ENCODE assay signal across 8 cellular contexts in genomic region chr16:27108826-27109665, GRCh38. TPM values are rescaled to one million over a fixed set of nuclear protein-coding genes. Genes with fewer than 3 reads are reported as not detected.
DNase-seq lines count a peak whose midpoint lies in the region; ATAC-seq, FAIRE-seq and TF ChIP-seq lines count a peak whose summit lies in the region.

No MANE protein-coding gene starts in this region.

- no peaks in the 10 kb centered on the region for H3K9me3 Mint-ChIP-seq in activated CD4-positive, alpha-beta T cell treated with anti-CD3 and anti-CD28 coated beads, Interleukin-2, amount 10 ng/mL, durations not matched to agents 24 days and 14 days
- no peaks in the 10 kb centered on the region for H3K9me3 Mint-ChIP-seq in stimulated activated effector memory CD8-positive, alpha-beta T cell treated with anti-CD3 and anti-CD28 coated beads, Interleukin-12 subunit alpha, Interleukin-12 subunit beta, amount 100 ng/mL, for 72 hours

- no peaks in the 10 kb centered on the region for H3K36me3 ChIP-seq in hepatocyte (replicated peaks; ENCODE audit: insufficient read depth, low read depth)

- no peaks in the 10 kb centered on the region for H3K27me3 ChIP-seq in hepatocyte

- H4K20me1 ChIP-seq in hepatocyte (ENCODE audit: insufficient read depth, poor library complexity, severe bottlenecking) = no peaks in the 10 kb centered on the region

- no peak for TF ChIP-seq CTCF in WI38 (IDR thresholded peaks at IDR 0.05; ENCODE audit: low read depth, low read length)
- no peak for TF ChIP-seq CTCF in hepatocyte (IDR thresholded peaks at IDR 0.05; ENCODE audit: poor library complexity)

- H3K9me3 ChIP-seq in hepatocyte (ENCODE audit: low read depth) = no peaks in the 10 kb centered on the region

- H3K4me1 Mint-ChIP-seq in activated CD4-positive, alpha-beta T cell treated with anti-CD3 and anti-CD28 coated beads, Interleukin-2, amount 10 ng/mL, durations not matched to agents 24 days and 14 days = peaks cover 2% of the 10 kb centered on the region
- peaks cover 22% of the 10 kb centered on the region for H3K4me1 Mint-ChIP-seq in stimulated activated effector memory CD8-positive, alpha-beta T cell treated with anti-CD3 and anti-CD28 coated beads, Interleukin-12 subunit alpha, Interleukin-12 subunit beta, amount 100 ng/mL, for 72 hours

- H2AFZ ChIP-seq in hepatocyte = peak overlapping the region; percentile 71

- FAIRE-seq in GM12891 (lab: Jason Lieb, UNC) = no peak

- H3K4me3 ChIP-seq in WI38 (ENCODE audit: low read depth, low read length) (peak overlapping the region; percentile 42), hepatocyte (no peak overlapping the region)

- peaks cover 6% of the 10 kb centered on the region for H3K27me3 Mint-ChIP-seq in activated CD4-positive, alpha-beta T cell treated with anti-CD3 and anti-CD28 coated beads, Interleukin-2, amount 10 ng/mL, durations not matched to agents 24 days and 14 days

- H3K27ac Mint-ChIP-seq in activated CD4-positive, alpha-beta T cell treated with anti-CD3 and anti-CD28 coated beads, Interleukin-2, amount 10 ng/mL, durations not matched to agents 24 days and 14 days = no peak overlapping the region
- peak overlapping the region; percentile 87 for H3K27ac Mint-ChIP-seq in stimulated activated effector memory CD8-positive, alpha-beta T cell treated with anti-CD3 and anti-CD28 coated beads, Interleukin-12 subunit alpha, Interleukin-12 subunit beta, amount 100 ng/mL, for 72 hours

- no peaks in the 10 kb centered on the region for H3K36me3 Mint-ChIP-seq in activated CD4-positive, alpha-beta T cell treated with anti-CD3 and anti-CD28 coated beads, Interleukin-2, amount 10 ng/mL, durations not matched to agents 24 days and 14 days (ENCODE audit: low read depth)
- no peaks in the 10 kb centered on the region for H3K36me3 Mint-ChIP-seq in stimulated activated effector memory CD8-positive, alpha-beta T cell treated with anti-CD3 and anti-CD28 coated beads, Interleukin-12 subunit alpha, Interleukin-12 subunit beta, amount 100 ng/mL, for 72 hours

- no peak for TF ChIP-seq POLR2A in GM12891 (IDR thresholded peaks at IDR 0.05; ENCODE audit: low read depth, low read length)

- H3K79me2 ChIP-seq in hepatocyte = no peaks in the 10 kb centered on the region

- whole genome bisulfite sequencing in hepatocyte (ENCODE audit: low lambda C conversion rate, missing lambda C conversion rate) = 95% methylated on average over 12 of the region's 17 CpGs

- no peak overlapping the region for H3K27ac ChIP-seq in hepatocyte

- H3K4me1 ChIP-seq in hepatocyte (ENCODE audit: insufficient read depth) = no peaks in the 10 kb centered on the region

- H3K4me3 Mint-ChIP-seq in activated CD4-positive, alpha-beta T cell treated with anti-CD3 and anti-CD28 coated beads, Interleukin-2, amount 10 ng/mL, durations not matched to agents 24 days and 14 days = peak overlapping the region; percentile 80
- H3K4me3 Mint-ChIP-seq in stimulated activated effector memory CD8-positive, alpha-beta T cell treated with anti-CD3 and anti-CD28 coated beads, Interleukin-12 subunit alpha, Interleukin-12 subunit beta, amount 100 ng/mL, for 72 hours = peak overlapping the region; percentile 66

- H3K9me2 ChIP-seq in hepatocyte (replicated peaks; ENCODE audit: insufficient read depth) = no peaks in the 10 kb centered on the region

- intact Hi-C loops in activated CD4-positive, alpha-beta T cell treated with anti-CD3 and anti-CD28 coated beads, Interleukin-2, amount 10 ng/mL, durations not matched to agents 24 days and 14 days (cut with micrococcal nuclease) = loop anchor here (2.0 kb wide), 1 partner anchor 1270 kb away; no protein-coding TSS in a partner anchor

- no peak for ATAC-seq in stimulated activated effector memory CD8-positive, alpha-beta T cell treated with anti-CD3 and anti-CD28 coated beads, Interleukin-12 subunit alpha, Interleukin-12 subunit beta, amount 100 ng/mL, for 72 hours
- no peak for ATAC-seq in HG02852 (IDR thresholded peaks at IDR 0.05; ENCODE audit: unreplicated experiment)

- peak overlapping the region; percentile 73 for H3K4me2 ChIP-seq in hepatocyte

- DNase-seq in activated CD4-positive, alpha-beta T cell treated with anti-CD3 and anti-CD28 coated beads, Interleukin-2, amount 10 ng/mL, durations not matched to agents 24 days and 14 days = no peak
- no peak for DNase-seq in activated CD4-positive, alpha-beta T cell treated with anti-CD3 and anti-CD28 coated beads for 1 hour
- DNase-seq in hepatocyte (ENCODE audit: low spot score) (no peak), GM12891 (ENCODE audit: insufficient read length, low spot score) (no peak), DMS79 treated with DMSO at 0.1 percent for 48 hours (lab: John Stamatoyannopoulos, UW) (no peak)
- no peak for DNase-seq in stimulated activated effector memory CD8-positive, alpha-beta T cell treated with anti-CD3 and anti-CD28 coated beads, Interleukin-12 subunit alpha, Interleukin-12 subunit beta, amount 100 ng/mL, for 72 hours (ENCODE audit: low spot score in 2 of 2)

TF ChIP-seq in GM12891, 5 proteins besides CTCF, POLR2A, EP300 and RAD21:
- no peak for TF ChIP-seq POLR2AphosphoS5 (IDR thresholded peaks at IDR 0.05; ENCODE audit: low read depth, low read length)
- TF ChIP-seq PAX5 (IDR thresholded peaks at IDR 0.05; ENCODE audit: insufficient read depth, low read length, severe bottlenecking) = no peak
- no peak for TF ChIP-seq POU2F2 (IDR thresholded peaks at IDR 0.05; ENCODE audit: low read depth, low read length)
- no peak for TF ChIP-seq TAF1 (IDR thresholded peaks at IDR 0.05; ENCODE audit: low read depth, low read length)
- TF ChIP-seq SPI1 (IDR thresholded peaks at IDR 0.05; ENCODE audit: low read depth, low read length) = no peak

RNA-seq across cellular contexts. Expression of gene C16orf82, which starts 42.3 kb away (rescaled TPM):
- not detected in 2 replicates for total RNA-seq in activated CD4-positive, alpha-beta T cell treated with anti-CD3 and anti-CD28 coated beads, Interleukin-2, amount 10 ng/mL, durations not matched to agents 24 days and 14 days
- not detected in 2 replicates for total RNA-seq in hepatocyte
- polyA plus RNA-seq in hepatocyte = not detected in 2 replicates
- not detected for polyA plus RNA-seq in GM12891 (2012; ENCODE audit: low read depth, missing spikeins)
